Comparison of ENCODE assay signal across 8 cellular contexts in genomic region chr12:54431911-54432814, GRCh38. TPM values are rescaled to one million over a fixed set of nuclear protein-coding genes. Genes with fewer than 3 reads are reported as not detected.
DNase-seq lines count a peak whose midpoint lies in the region; ATAC-seq, FAIRE-seq and TF ChIP-seq lines count a peak whose summit lies in the region.

No MANE protein-coding gene starts in this region.

- POLR2A ChIA-PET in PC-3 (lab: Charles Lee; ENCODE audit: unreplicated experiment): no interaction called here

- H3K36me3 ChIP-seq in PC-3 (ENCODE audit: low read depth, low read length) (no peaks in the 10 kb centered on the region), pancreas (no peaks in the 10 kb centered on the region)

- TF ChIP-seq CTCF in PC-3 (conservative IDR thresholded peaks at IDR 0.05; ENCODE audit: low read depth, low read length): no peak
- TF ChIP-seq CTCF in fibroblast of mammary gland (conservative IDR thresholded peaks at IDR 0.05; ENCODE audit: control insufficient read depth, insufficient read depth, low read depth, low read length): no peak
- no peak for TF ChIP-seq CTCF in pancreas (IDR thresholded peaks at IDR 0.05)

- ATAC-seq in PC-3 (peak; percentile 83), pancreas (peak; percentile 53 to 84 (median 81)), HG03469 (IDR thresholded peaks at IDR 0.05; ENCODE audit: unreplicated experiment) (no peak), HG03108 (IDR thresholded peaks at IDR 0.05; ENCODE audit: unreplicated experiment) (no peak)

- H3K9me2 ChIP-seq in PC-3 (replicated peaks; ENCODE audit: low read length): no peaks in the 10 kb centered on the region

- intact Hi-C loops in PC-3 (cut with micrococcal nuclease): no loop called here
- intact Hi-C loops in pancreas (cut with DNase I): no loop called here

- no peak overlapping the region for H2AFZ ChIP-seq in PC-3 (ENCODE audit: low read length)

- BruUV-seq in PC-3 (replicated peaks; lab: Mats Ljungman, UMichigan): TSS peak; percentile 31

- H4K20me1 ChIP-seq in PC-3 (ENCODE audit: low read length): no peaks in the 10 kb centered on the region

- H3K4me3 ChIP-seq in PC-3 (ENCODE audit: low read length): no peak overlapping the region
- no peak overlapping the region for H3K4me3 ChIP-seq in fibroblast of mammary gland (ENCODE audit: control insufficient read depth, low read depth, low read length)
- no peak overlapping the region for H3K4me3 ChIP-seq in pancreas

- no peaks in the 10 kb centered on the region for H3K79me2 ChIP-seq in PC-3 (ENCODE audit: low read length)

- H3K27me3 ChIP-seq in PC-3 (ENCODE audit: low read length) (no peaks in the 10 kb centered on the region), pancreas (no peaks in the 10 kb centered on the region)

- H3K4me1 ChIP-seq in PC-3 (ENCODE audit: insufficient read depth, low read length) (peaks cover 49% of the 10 kb centered on the region), pancreas (peaks cover 0 to 5% (median 0%) of the 10 kb centered on the region in 3 donors)

- H3K4me2 ChIP-seq in PC-3 (ENCODE audit: low read length): peak overlapping the region; percentile 56

- H3K9ac ChIP-seq in PC-3 (ENCODE audit: low read length): peak overlapping the region; percentile 5; the same call in 1 of the 2 replicates

- no peaks in the 10 kb centered on the region for H3K9me3 ChIP-seq in PC-3 (ENCODE audit: low read length)
- no peaks in the 10 kb centered on the region for H3K9me3 ChIP-seq in pancreas

- peak; percentile 89 for DNase-seq in EH (ENCODE audit: low read depth)
- peak; percentile 92 for DNase-seq in PC-3
- DNase-seq in fibroblast of mammary gland (ENCODE audit: low read depth): peak; percentile 97
- DNase-seq in pancreas: peak in 3 of 6 donors; percentile 62 to 71 (median 67)
- DNase-seq in cerebellar nuclear complex (lab: John Stamatoyannopoulos, UW): no peak
- DNase-seq in cerebellum (ENCODE audit: low spot score): no peak

- H3K27ac ChIP-seq in PC-3 (ENCODE audit: low read length) (peak overlapping the region; percentile 59), pancreas (peak overlapping the region in 2 of 4 donors; percentile 39 to 63)

- CTCF ChIA-PET in PC-3 (lab: Charles Lee): interaction anchor here (1.3 kb wide), 1 partner anchor 33 kb away, joined by 6 read pairs; no protein-coding TSS in a partner anchor

- H3F3A ChIP-seq in PC-3 (ENCODE audit: low read length, unreplicated experiment): no peaks in the 10 kb centered on the region

- no peak for FAIRE-seq in pancreas (lab: Jason Lieb, UNC)

- WGBS in pancreas, 2 donors: 47 to 49% methylated on average over 9 of the region's 9 CpGs

RNA-seq across cellular contexts. Expression of gene ITGA5, which starts 13.1 kb away (rescaled TPM):
- total RNA-seq in PC-3 (2014; rRNA removed) (35.9 and 38.2 TPM in 2 replicates), pancreas (10 to 100 TPM in 4 of 6 donors, 1 to 10 TPM in 2; 9.5 to 27.1 (median 15.1) TPM), cerebellum (9.9 TPM)
- polyA plus RNA-seq in pancreas: 10 to 100 TPM; 19.0 to 32.2 TPM

RNA-seq across cellular contexts. Expression of gene GTSF1, which starts 41.2 kb away (rescaled TPM):
- total RNA-seq in PC-3 (2014; rRNA removed) (not detected in 2 replicates), pancreas (under 1 TPM in 1 of 6 donors, not detected in 5; 0.66 TPM), cerebellum (not detected)
- not detected for polyA plus RNA-seq in pancreas

RNA-seq across cellular contexts. Expression of gene ZNF385A, which starts 47.6 kb away (rescaled TPM):
- total RNA-seq in PC-3 (2014; rRNA removed) (1.8 and 5.0 TPM in 2 replicates), pancreas (1 to 10 TPM in 5 of 6 donors, under 1 TPM in 1; 0.59 to 8.2 (median 2.6) TPM), cerebellum (1.7 TPM)
- polyA plus RNA-seq in pancreas: 1 to 10 TPM; 2.8 to 3.6 TPM

Comparison
In these comparisons a context has a peak if more than half of its experiments do, and no peak if none do; other contexts are left out.
1. DNase-seq: peak in EH (single experiment), PC-3 (single experiment) and fibroblast of mammary gland (single experiment); none in cerebellar nuclear complex (0 of 2) and cerebellum (single experiment).
2. ATAC-seq: peak in PC-3 (single experiment) and pancreas (4 of 4); none in HG03469 (single experiment) and HG03108 (single experiment).